In genomic region chr1:93437976-93438605, GRCh38 we compare ENCODE assay signal across 8 cellular contexts. TPM values are rescaled to one million over a fixed set of nuclear protein-coding genes. Genes with fewer than 3 reads are reported as not detected.
A peak's percentile ranks its signal among the peaks of the same experiment; 100 is the strongest.
DNase-seq lines count a peak whose midpoint lies in the region; ATAC-seq, FAIRE-seq and TF ChIP-seq lines count a peak whose summit lies in the region.

No MANE protein-coding gene starts in this region.

- no peak overlapping the region for H3K4me3 Mint-ChIP-seq in activated B cell treated with CpG ODN at 0.5 μM for 24 hours
- H3K4me3 Mint-ChIP-seq in stimulated activated memory B cell treated with anti-CD40 and anti-IgM and Interleukin-4, amounts not matched to agents 10 μg/mL and 1 μg/mL and 100 μg/mL, for 72 hours = no peak overlapping the region
- H3K4me3 Mint-ChIP-seq in activated T-helper 1 cell treated with anti-CD3 and anti-CD28 coated beads, Interleukin-12 subunit alpha, Interleukin-12 subunit beta, Interleukin-2, Interleukin-4 antibody, amounts not matched to agents 30 ng/mL and 10 ng/mL and 1 ng/mL, durations not matched to agents 14 hours and 24 hours and 36 hours = no peak overlapping the region

- H3K27me3 Mint-ChIP-seq in activated B cell treated with CpG ODN at 0.5 μM for 24 hours = peaks cover 3% of the 10 kb centered on the region
- H3K27me3 Mint-ChIP-seq in stimulated activated memory B cell treated with anti-CD40 and anti-IgM and Interleukin-4, amounts not matched to agents 10 μg/mL and 1 μg/mL and 100 μg/mL, for 72 hours = no peaks in the 10 kb centered on the region
- H3K27me3 Mint-ChIP-seq in activated T-helper 1 cell treated with anti-CD3 and anti-CD28 coated beads, Interleukin-12 subunit alpha, Interleukin-12 subunit beta, Interleukin-2, Interleukin-4 antibody, amounts not matched to agents 30 ng/mL and 10 ng/mL and 1 ng/mL, durations not matched to agents 14 hours and 24 hours and 36 hours (ENCODE audit: insufficient read depth) = peaks cover 39% of the 10 kb centered on the region

- POLR2A ChIA-PET in activated B cell treated with CpG ODN at 0.5 μM for 24 hours (lab: Charles Lee) = no interaction called here

- H3K4me1 Mint-ChIP-seq in activated B cell treated with CpG ODN at 0.5 μM for 24 hours = peaks cover 3% of the 10 kb centered on the region
- no peaks in the 10 kb centered on the region for H3K4me1 Mint-ChIP-seq in stimulated activated memory B cell treated with anti-CD40 and anti-IgM and Interleukin-4, amounts not matched to agents 10 μg/mL and 1 μg/mL and 100 μg/mL, for 72 hours
- H3K4me1 Mint-ChIP-seq in activated T-helper 1 cell treated with anti-CD3 and anti-CD28 coated beads, Interleukin-12 subunit alpha, Interleukin-12 subunit beta, Interleukin-2, Interleukin-4 antibody, amounts not matched to agents 30 ng/mL and 10 ng/mL and 1 ng/mL, durations not matched to agents 14 hours and 24 hours and 36 hours (ENCODE audit: low read depth) = no peaks in the 10 kb centered on the region

- peak; percentile 45 for DNase-seq in A172 (ENCODE audit: low spot score)
- no peak for DNase-seq in GM12892 (ENCODE audit: insufficient read length)
- DNase-seq in NCI-H2029 treated with DMSO at 0.1 percent for 48 hours (lab: John Stamatoyannopoulos, UW) = peak; percentile 38
- no peak for DNase-seq in activated B cell treated with CpG ODN at 0.5 μM for 24 hours
- no peak for DNase-seq in left ventricle myocardium superior
- no peak for DNase-seq in GM19240 (ENCODE audit: insufficient read length, low spot score)
- DNase-seq in activated T-helper 1 cell treated with anti-CD3 and anti-CD28 coated beads, Interleukin-12 subunit alpha, Interleukin-12 subunit beta, Interleukin-2, Interleukin-4 antibody, amounts not matched to agents 30 ng/mL and 10 ng/mL and 1 ng/mL, durations not matched to agents 14 hours and 24 hours and 36 hours (ENCODE audit: low spot score) = no peak

- CTCF ChIA-PET in activated B cell treated with CpG ODN at 0.5 μM for 24 hours (lab: Charles Lee) = interaction anchor here (1.0 to 2.8 kb wide), 3 partner anchors 191 to 406 kb away, joined by 8 to 19 read pairs (median 11); no protein-coding TSS in a partner anchor

- ATAC-seq in activated B cell treated with CpG ODN at 0.5 μM for 24 hours (ENCODE audit: low read depth) = peak; percentile 76
- ATAC-seq in left ventricle myocardium superior = peak; percentile 65
- ATAC-seq in stimulated activated memory B cell treated with anti-CD40 and anti-IgM and Interleukin-4, amounts not matched to agents 10 μg/mL and 1 μg/mL and 100 μg/mL, for 72 hours = peak; percentile 66

- no peak for TF ChIP-seq POLR2A in GM12892 (IDR thresholded peaks at IDR 0.05; ENCODE audit: low read depth, low read length)

- no peak for TF ChIP-seq CTCF in activated B cell treated with CpG ODN at 0.5 μM for 24 hours (IDR thresholded peaks at IDR 0.05)

- no peaks in the 10 kb centered on the region for H3K36me3 Mint-ChIP-seq in activated B cell treated with CpG ODN at 0.5 μM for 24 hours (ENCODE audit: low read depth)
- H3K36me3 Mint-ChIP-seq in stimulated activated memory B cell treated with anti-CD40 and anti-IgM and Interleukin-4, amounts not matched to agents 10 μg/mL and 1 μg/mL and 100 μg/mL, for 72 hours = no peaks in the 10 kb centered on the region
- H3K36me3 Mint-ChIP-seq in activated T-helper 1 cell treated with anti-CD3 and anti-CD28 coated beads, Interleukin-12 subunit alpha, Interleukin-12 subunit beta, Interleukin-2, Interleukin-4 antibody, amounts not matched to agents 30 ng/mL and 10 ng/mL and 1 ng/mL, durations not matched to agents 14 hours and 24 hours and 36 hours (ENCODE audit: low read depth) = no peaks in the 10 kb centered on the region

- intact Hi-C loops in activated B cell treated with CpG ODN at 0.5 μM for 24 hours (cut with micrococcal nuclease) (loop anchor here (1.0 to 10.0 kb wide), 13 partner anchors 10 to 1367 kb away; partner anchors contain the start of genes BCAR3, FNBP1L and GCLM), left ventricle myocardium superior (cut with micrococcal nuclease) (loop anchor here (5.0 kb wide), 1 partner anchor 189 kb away; no protein-coding TSS in a partner anchor)
- intact Hi-C loops in activated T-helper 1 cell treated with anti-CD3 and anti-CD28 coated beads, Interleukin-12 subunit alpha, Interleukin-12 subunit beta, Interleukin-2, Interleukin-4 antibody, amounts not matched to agents 30 ng/mL and 10 ng/mL and 1 ng/mL, durations not matched to agents 14 hours and 24 hours and 36 hours (cut with micrococcal nuclease) = loop anchor here (1.0 to 2.0 kb wide), 5 partner anchors 133 to 407 kb away; no protein-coding TSS in a partner anchor

- peak; percentile 46 for FAIRE-seq in GM12892 (lab: Jason Lieb, UNC)

- no peak overlapping the region for H3K27ac Mint-ChIP-seq in activated B cell treated with CpG ODN at 0.5 μM for 24 hours
- H3K27ac Mint-ChIP-seq in stimulated activated memory B cell treated with anti-CD40 and anti-IgM and Interleukin-4, amounts not matched to agents 10 μg/mL and 1 μg/mL and 100 μg/mL, for 72 hours = no peak overlapping the region
- no peak overlapping the region for H3K27ac Mint-ChIP-seq in activated T-helper 1 cell treated with anti-CD3 and anti-CD28 coated beads, Interleukin-12 subunit alpha, Interleukin-12 subunit beta, Interleukin-2, Interleukin-4 antibody, amounts not matched to agents 30 ng/mL and 10 ng/mL and 1 ng/mL, durations not matched to agents 14 hours and 24 hours and 36 hours

- H3K9me3 Mint-ChIP-seq in activated B cell treated with CpG ODN at 0.5 μM for 24 hours = no peaks in the 10 kb centered on the region
- no peaks in the 10 kb centered on the region for H3K9me3 Mint-ChIP-seq in stimulated activated memory B cell treated with anti-CD40 and anti-IgM and Interleukin-4, amounts not matched to agents 10 μg/mL and 1 μg/mL and 100 μg/mL, for 72 hours
- no peaks in the 10 kb centered on the region for H3K9me3 Mint-ChIP-seq in activated T-helper 1 cell treated with anti-CD3 and anti-CD28 coated beads, Interleukin-12 subunit alpha, Interleukin-12 subunit beta, Interleukin-2, Interleukin-4 antibody, amounts not matched to agents 30 ng/mL and 10 ng/mL and 1 ng/mL, durations not matched to agents 14 hours and 24 hours and 36 hours

RNA-seq across cellular contexts. Expression of gene FNBP1L, which starts 9.8 kb away (rescaled TPM):
- total RNA-seq in A172 (2014; rRNA removed; shearing (Covaris generic)) = 27.1 and 34.9 TPM in 2 replicates
- polyA plus RNA-seq in GM12892 (2012; ENCODE audit: missing spikeins) = 0.04 TPM
- total RNA-seq in activated B cell treated with CpG ODN at 0.5 μM for 24 hours (3.3 and 3.4 TPM in 2 replicates), left ventricle myocardium superior (23.6 TPM)
- total RNA-seq in activated T-helper 1 cell treated with anti-CD3 and anti-CD28 coated beads, Interleukin-12 subunit alpha, Interleukin-12 subunit beta, Interleukin-2, Interleukin-4 antibody, amounts not matched to agents 30 ng/mL and 10 ng/mL and 1 ng/mL, durations not matched to agents 14 hours and 24 hours and 36 hours = 0.16 and 0.29 TPM in 2 replicates

Comparison
In these comparisons a context has a peak if more than half of its experiments do, and no peak if none do; other contexts are left out.
1. DNase-seq: peak in A172 (single experiment) and NCI-H2029 treated with DMSO at 0.1 percent for 48 hours (single experiment); none in GM12892 (single experiment), activated B cell treated with CpG ODN at 0.5 μM for 24 hours (single experiment), left ventricle myocardium superior (single experiment), GM19240 (single experiment) and activated T-helper 1 cell treated with anti-CD3 and anti-CD28 coated beads, Interleukin-12 subunit alpha, Interleukin-12 subunit beta, Interleukin-2, Interleukin-4 antibody, amounts not matched to agents 30 ng/mL and 10 ng/mL and 1 ng/mL, durations not matched to agents 14 hours and 24 hours and 36 hours (single experiment).
2. Peak in every context shown above with its lines, with median percentiles within 50 percentile points of each other: ATAC-seq.